ENCODE assay signal across 25 cellular contexts in the genomic region with DNA sequence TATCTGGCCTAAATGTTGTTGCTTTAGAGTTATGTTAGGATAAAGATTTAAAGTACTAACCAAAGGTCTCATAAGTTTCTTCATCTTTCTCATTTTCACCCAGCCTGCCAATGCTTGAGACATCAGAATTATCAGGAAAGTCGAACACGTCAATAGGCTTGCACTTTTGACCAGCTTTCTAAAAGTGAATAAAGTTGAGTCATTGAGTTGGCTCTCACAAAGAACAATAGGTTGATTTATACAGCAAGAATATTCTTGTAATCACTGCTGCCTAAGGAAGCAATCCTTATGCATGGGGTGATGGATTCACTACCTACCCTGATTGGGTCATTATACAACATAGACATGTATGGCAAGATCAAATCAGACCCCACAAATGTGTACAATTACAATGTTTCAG. TPM values are rescaled to one million over a fixed set of nuclear protein-coding genes. Genes with fewer than 3 reads are reported as not detected.
DNase-seq lines count a peak whose midpoint lies in the region; ATAC-seq and TF ChIP-seq lines count a peak whose summit lies in the region.
"Had no signal": no experiment of that assay in that cellular context is flagged by ENCODE, and none has a peak within 500 bp of the region (broad histone marks: within the 10 kb centered on the region; RNA-seq: fewer than 3 reads in every experiment).

No MANE protein-coding gene starts in this region.

- in situ Hi-C loops in astrocyte of the spinal cord (cut with HindIII; ENCODE audit: low sequenced_read_pairs), result no loop called here

- peaks cover 28 to 29% of the 10 kb centered on the region in 2 experiments for H3K36me3 ChIP-seq in SK-N-SH (replicated peaks in 1 of 2; ENCODE audit: control insufficient read depth in 1 of 2, insufficient read depth in 2 of 2, low read length in 1 of 2)
- no peaks in the 10 kb centered on the region for H3K36me3 ChIP-seq in ovary
- H3K36me3 ChIP-seq: lower lobe of right lung had no signal

- H3K9me2 ChIP-seq in SK-N-SH, result no peaks in the 10 kb centered on the region

- H3K4me3 Mint-ChIP-seq in T-cell, result no peak overlapping the region
- H3K4me3 Mint-ChIP-seq: activated B cell treated with CpG ODN at 0.5 μM for 24 hours; activated naive CD4-positive, alpha-beta T cell treated with anti-CD3 and anti-CD28 coated beads, Interleukin-2, amount 50 U/mL, for 24 hours; activated T-cell treated with anti-CD3 and anti-CD28 coated beads, Interleukin-2, amount 50 U/mL, for 72 hours; immature natural killer cell; naive thymus-derived CD4-positive, alpha-beta T cell; T-helper 17 cell had no signal

- WGBS in SK-N-SH (ENCODE audit: low lambda C conversion rate), result 79% methylated on average over 2 of the region's 2 CpGs
- WGBS in ovary, 3 donors, result 94 to 97% (median 97%) methylated on average over 2 of the region's 2 CpGs

- peak overlapping the region in 1 of 2 experiments; percentile 27; a peak in 2 of 4 replicates for H3K27ac ChIP-seq in SK-N-SH (ENCODE audit: low read depth in 2 of 2, low read length in 1 of 2)
- H3K27ac ChIP-seq in ovary, result no peak overlapping the region
- H3K27ac ChIP-seq: 22Rv1, dorsolateral prefrontal cortex, lower lobe of right lung had no signal

- DNase-seq in SK-N-SH (no peak), astrocyte of the spinal cord (ENCODE audit: low read depth, low spot score) (peak; percentile 59), fibroblast of the aortic adventitia (ENCODE audit: low read depth) (peak; percentile 86), retinal pigment epithelial cell (ENCODE audit: low read depth) (peak; percentile 66), ovary (no peak), putamen (ENCODE audit: low spot score) (no peak), T-cell (no peak)
- DNase-seq: activated B cell treated with CpG ODN at 0.5 μM for 24 hours; activated T-cell treated with anti-CD3 and anti-CD28 coated beads, Interleukin-2, amount 50 U/mL, for 72 hours; dorsolateral prefrontal cortex; GOT3; heart right ventricle; immature natural killer cell; lower lobe of right lung; naive thymus-derived CD4-positive, alpha-beta T cell; NCI-H1092 treated with DMSO at 0.1 percent for 48 hours; NCI-H526; posterior cingulate gyrus; stimulated activated CD4-positive, alpha-beta T cell treated with anti-CD3 and anti-CD28 coated beads, Interleukin-4, amount 100 ng/mL, for 24 hours; T-helper 17 cell had no signal

- peaks cover 3% of the 10 kb centered on the region for H3K36me3 Mint-ChIP-seq in T-cell

- peaks cover 46% of the 10 kb centered on the region for H3K79me2 ChIP-seq in SK-N-SH (ENCODE audit: insufficient read depth)

- H3K4me1 ChIP-seq in SK-N-SH (ENCODE audit: control insufficient read depth in 1 of 2, insufficient read depth in 2 of 2, low read depth in 1 of 2, low read length in 1 of 2) (peaks cover 11 to 19% of the 10 kb centered on the region in 2 experiments; a peak in 2 of 4 replicates), ovary (ENCODE audit: insufficient read depth) (peaks cover 3% of the 10 kb centered on the region)

- H3K27me3 ChIP-seq in SK-N-SH (ENCODE audit: insufficient read depth) (no peaks in the 10 kb centered on the region), ovary (no peaks in the 10 kb centered on the region)
- H3K27me3 ChIP-seq: dorsolateral prefrontal cortex, heart right ventricle had no signal

- POLR2A ChIA-PET in SK-N-SH (lab: Yijun Ruan, JAX), result no interaction called here
- POLR2A ChIA-PET in T-cell (lab: Charles Lee), result no interaction called here

- no peak for TF ChIP-seq RAD21 in SK-N-SH (IDR thresholded peaks at IDR 0.05; ENCODE audit: low read length)

- CTCF ChIA-PET in SK-N-SH (lab: Yijun Ruan, JAX) (interaction anchor here (0.6 to 1.5 kb wide), 2 partner anchors 20 to 256 kb away, joined by 3 to 5 read pairs; no protein-coding TSS in a partner anchor), T-cell (lab: Charles Lee) (no interaction called here)

- H3K9me3 ChIP-seq in SK-N-SH (no peaks in the 10 kb centered on the region), ovary (no peaks in the 10 kb centered on the region)
- H3K9me3 ChIP-seq: lower lobe of right lung had no signal

- TF ChIP-seq EP300 in SK-N-SH (IDR thresholded peaks at IDR 0.05; ENCODE audit: borderline replicate concordance in 1 of 2, low read depth in 1 of 2, low read length in 1 of 2) (no peak), ovary (IDR thresholded peaks at IDR 0.05) (no peak)

- no peak overlapping the region for H3K27ac Mint-ChIP-seq in T-cell
- H3K27ac Mint-ChIP-seq: activated B cell treated with CpG ODN at 0.5 μM for 24 hours; activated naive CD4-positive, alpha-beta T cell treated with anti-CD3 and anti-CD28 coated beads, Interleukin-2, amount 50 U/mL, for 24 hours; activated T-cell treated with anti-CD3 and anti-CD28 coated beads, Interleukin-2, amount 50 U/mL, for 72 hours; immature natural killer cell; T-helper 17 cell had no signal

- H3K9ac ChIP-seq in SK-N-SH, result no peak overlapping the region

- no peaks in the 10 kb centered on the region for H3K27me3 Mint-ChIP-seq in T-cell
- H3K27me3 Mint-ChIP-seq: activated B cell treated with CpG ODN at 0.5 μM for 24 hours; activated naive CD4-positive, alpha-beta T cell treated with anti-CD3 and anti-CD28 coated beads, Interleukin-2, amount 50 U/mL, for 24 hours; naive thymus-derived CD4-positive, alpha-beta T cell; T-helper 17 cell had no signal

- peaks cover 2% of the 10 kb centered on the region for H3F3A ChIP-seq in SK-N-SH (replicated peaks; ENCODE audit: insufficient read depth)

- intact Hi-C loops in ovary (cut with DNase I), result no loop called here

- H4K20me1 ChIP-seq in SK-N-SH (ENCODE audit: insufficient read depth), result no peaks in the 10 kb centered on the region

- no peak overlapping the region for H3K4me3 ChIP-seq in SK-N-SH (ENCODE audit: low read depth in 2 of 2, low read length in 1 of 2)
- H3K4me3 ChIP-seq in astrocyte of the spinal cord (ENCODE audit: low read depth, low read length), result no peak overlapping the region
- no peak overlapping the region for H3K4me3 ChIP-seq in fibroblast of the aortic adventitia (ENCODE audit: low read depth, low read length)
- H3K4me3 ChIP-seq in retinal pigment epithelial cell (ENCODE audit: low read length), result no peak overlapping the region
- H3K4me3 ChIP-seq in ovary, result no peak overlapping the region
- H3K4me3 ChIP-seq: dorsolateral prefrontal cortex, heart right ventricle, lower lobe of right lung, smooth muscle cell had no signal

- H3K4me1 Mint-ChIP-seq in T-cell, result peaks cover 5 to 10% (median 9%) of the 10 kb centered on the region in 3 donors

- ATAC-seq in SK-N-SH treated with all-trans-retinoic acid at 6 μM for 48 hours, result no peak
- no peak for ATAC-seq in T-cell (replicated peaks in 1 of 4)
- ATAC-seq: activated T-cell treated with anti-CD3 and anti-CD28 coated beads, Interleukin-2, amount 50 U/mL, for 72 hours; heart right ventricle; lower lobe of right lung; naive thymus-derived CD4-positive, alpha-beta T cell; Right ventricle myocardium inferior; T-helper 17 cell had no signal

- H2AFZ ChIP-seq in SK-N-SH (ENCODE audit: low read depth), result no peak overlapping the region

- H3K9me3 Mint-ChIP-seq in T-cell, result no peaks in the 10 kb centered on the region
- H3K9me3 Mint-ChIP-seq: activated B cell treated with CpG ODN at 0.5 μM for 24 hours; activated naive CD4-positive, alpha-beta T cell treated with anti-CD3 and anti-CD28 coated beads, Interleukin-2, amount 50 U/mL, for 24 hours; activated T-cell treated with anti-CD3 and anti-CD28 coated beads, Interleukin-2, amount 50 U/mL, for 72 hours; immature natural killer cell; naive thymus-derived CD4-positive, alpha-beta T cell had no signal

- H3K4me2 ChIP-seq in SK-N-SH, result peak overlapping the region; percentile 34; the same call in 1 of the 2 replicates
- H3K4me2 ChIP-seq: smooth muscle cell had no signal

- TF ChIP-seq CTCF in SK-N-SH (IDR thresholded peaks at IDR 0.05) (no peak), astrocyte of the spinal cord (IDR thresholded peaks at IDR 0.05; ENCODE audit: low read depth, low read length) (no peak), fibroblast of the aortic adventitia (IDR thresholded peaks at IDR 0.05; ENCODE audit: insufficient read depth, low read length) (no peak), retinal pigment epithelial cell (conservative IDR thresholded peaks at IDR 0.05; ENCODE audit: low read depth, low read length) (no peak), ovary (IDR thresholded peaks at IDR 0.05) (no peak)

- no peak for TF ChIP-seq POLR2A in ovary (IDR thresholded peaks at IDR 0.05)

TF ChIP-seq in SK-N-SH, 30 proteins besides CTCF, POLR2A, EP300 and RAD21:
- no peak for TF ChIP-seq ELF1 (IDR thresholded peaks at IDR 0.05)
- 0 out of 2 replicates have a peak, but pooled peaks have one; percentile 1 for TF ChIP-seq FOSL2 (IDR thresholded peaks at IDR 0.05; ENCODE audit: borderline replicate concordance, low read depth)
TF ChIP-seq in SK-N-SH: peak in this region for 1.

TF ChIP-seq in SK-N-SH treated with all-trans-retinoic acid at 6 μM for 48 hours, 23 proteins besides CTCF, POLR2A, EP300 and RAD21:
- TF ChIP-seq GLIS3 (CRISPR knock-in tag; IDR thresholded peaks at IDR 0.05), result no peak

RNA-seq across cellular contexts. Expression of gene CENPU, which starts 5.0 kb away (rescaled TPM):
- polyA plus RNA-seq in SK-N-SH (2012; rRNA removed) (8.7 and 9.6 TPM in 2 replicates), ovary (1 to 10 TPM; 2.4 to 2.8 TPM)
- polyA plus RNA-seq in SK-N-SH (2012; cell fraction: cytosol; rRNA removed), result 14.4 and 19.1 TPM in 2 replicates
- 3.9 and 8.2 TPM in 2 replicates for polyA plus RNA-seq in SK-N-SH (2012; cell fraction: nucleus; rRNA removed)
- total RNA-seq in fibroblast of the aortic adventitia (ENCODE audit: low replicate concordance) (3.3 and 30.5 TPM in 2 replicates), ovary (1 to 10 TPM in 2 of 7 donors, under 1 TPM in 5; 0.34 to 3.4 (median 0.82) TPM), T-cell (1 to 10 TPM; 1.5 to 7.8 (median 3.0) TPM)

Comparison
In these comparisons a context has a peak if more than half of its experiments do, and no peak if none do; other contexts are left out.
1. DNase-seq: peak in astrocyte of the spinal cord (single experiment), fibroblast of the aortic adventitia (single experiment) and retinal pigment epithelial cell (single experiment); none in SK-N-SH (single experiment), ovary (0 of 5), putamen (single experiment) and T-cell (0 of 34).